In the genomic region with DNA sequence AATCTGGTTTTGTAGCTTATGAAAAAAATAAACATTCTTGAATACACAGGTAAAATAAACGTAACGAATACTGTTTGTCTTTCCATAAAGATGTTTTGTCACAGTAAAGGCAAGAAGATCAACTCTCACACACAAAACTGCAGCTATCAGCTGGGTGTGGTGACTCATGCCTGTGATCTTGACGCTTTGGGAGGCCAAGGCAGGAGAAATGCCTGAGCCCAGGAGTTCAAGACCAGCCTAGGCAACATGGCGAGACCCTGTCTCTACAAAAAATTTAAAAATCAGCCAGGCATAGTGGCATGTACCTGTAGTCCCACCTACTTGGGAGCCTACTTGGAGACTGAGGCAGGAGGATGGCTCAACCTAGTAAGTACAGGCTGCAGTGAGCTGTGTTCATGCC, we compare ENCODE assay signal across 12 cellular contexts. TPM values are rescaled to one million over a fixed set of nuclear protein-coding genes. Genes with fewer than 3 reads are reported as not detected.
DNase-seq lines count a peak whose midpoint lies in the region; ATAC-seq, FAIRE-seq and TF ChIP-seq lines count a peak whose summit lies in the region.
"Had no signal": no experiment of that assay in that cellular context is flagged by ENCODE, and none has a peak within 500 bp of the region (broad histone marks: within the 10 kb centered on the region; RNA-seq: fewer than 3 reads in every experiment).

No MANE protein-coding gene starts in this region.

- H3K9me3 ChIP-seq in A549 (no peaks in the 10 kb centered on the region), gastrocnemius medialis (no peaks in the 10 kb centered on the region)
- H3K9me3 ChIP-seq: esophagus muscularis mucosa, right atrium auricular region had no signal

- no peak for TF ChIP-seq RAD21 in A549 (conservative IDR thresholded peaks at IDR 0.05 in 1 of 2, IDR thresholded peaks at IDR 0.05 in 1 of 2)

- FAIRE-seq in A549 (lab: Jason Lieb, UNC), result no peak

- TF ChIP-seq EP300 in A549 (IDR thresholded peaks at IDR 0.05), result no peak

- POLR2A ChIA-PET in A549 (lab: Yijun Ruan, JAX), result no interaction called here

- TF ChIP-seq POLR2A in A549 (IDR thresholded peaks at IDR 0.05; ENCODE audit: low read length), result no peak
- TF ChIP-seq POLR2A in gastrocnemius medialis (IDR thresholded peaks at IDR 0.05), result no peak

- CTCF ChIA-PET in A549 (lab: Yijun Ruan, JAX), result no interaction called here

- H3K36me3 Mint-ChIP-seq in HFFc6 (ENCODE audit: low read depth), result peaks cover 27% of the 10 kb centered on the region

- H3K27me3 Mint-ChIP-seq in HFFc6 (ENCODE audit: insufficient read depth), result no peaks in the 10 kb centered on the region; the same call in none of the 2 replicates

- H3K4me1 ChIP-seq in A549, result peaks cover 40% of the 10 kb centered on the region
- H3K4me1 ChIP-seq in gastrocnemius medialis, result peaks cover 8 to 52% of the 10 kb centered on the region in 2 donors

- peaks cover 75% of the 10 kb centered on the region for H3K4me1 Mint-ChIP-seq in HFFc6 (ENCODE audit: low read depth)

- peak overlapping the region; percentile 33 to 61; a peak in 4 of 6 replicates for H3K27ac ChIP-seq in A549
- no peak overlapping the region for H3K27ac ChIP-seq in gastrocnemius medialis
- H3K27ac ChIP-seq: esophagus muscularis mucosa had no signal

- TF ChIP-seq CTCF in A549 (IDR thresholded peaks at IDR 0.05) (no peak), HFFc6 (IDR thresholded peaks at IDR 0.05) (no peak), gastrocnemius medialis (IDR thresholded peaks at IDR 0.05 in 4 of 5, conservative IDR thresholded peaks at IDR 0.05 in 1 of 5) (no peak)

- H3K27ac Mint-ChIP-seq in HFFc6, result peak overlapping the region; percentile 45; the same call in 1 of the 2 replicates

- ATAC-seq in A549 (no peak), gastrocnemius medialis (no peak), GM21723 (IDR thresholded peaks at IDR 0.05; ENCODE audit: unreplicated experiment) (no peak), HG03196 (IDR thresholded peaks at IDR 0.05; ENCODE audit: unreplicated experiment) (no peak), HG02610 (IDR thresholded peaks at IDR 0.05; ENCODE audit: unreplicated experiment) (no peak)

- no peaks in the 10 kb centered on the region for H3K27me3 ChIP-seq in gastrocnemius medialis
- H3K27me3 ChIP-seq: esophagus muscularis mucosa, right atrium auricular region had no signal

- intact Hi-C loops in gastrocnemius medialis (cut with DNase I; ENCODE audit: low total_unique reads), result loop anchor here (10.0 kb wide), 1 partner anchor 516 kb away; no protein-coding TSS in a partner anchor

- H3K4me3 ChIP-seq in A549 (no peak overlapping the region), gastrocnemius medialis (no peak overlapping the region)
- H3K4me3 ChIP-seq: esophagus muscularis mucosa, right atrium auricular region had no signal

- H3K9me3 Mint-ChIP-seq in HFFc6, result no peaks in the 10 kb centered on the region

- H3K4me3 Mint-ChIP-seq in HFFc6, result no peak overlapping the region

- 71% methylated on average over 4 of the region's 4 CpGs for WGBS in A549 (ENCODE audit: missing lambda C conversion rate)

- 0 out of 3 replicates have a peak overlapping the region, but pooled peaks have one; percentile 24 for H3K4me2 ChIP-seq in A549

- DNase-seq in A549 (ENCODE audit: low read depth in 1 of 2, low spot score in 1 of 2), result no peak
- DNase-seq in HFFc6, result no peak
- peak; percentile 63 to 64 for DNase-seq in activated T-cell treated with anti-CD3 and anti-CD28 coated beads, Interleukin-2, amount 50 U/mL, for 48 hours
- DNase-seq in iris pigment epithelial cell (ENCODE audit: low read depth), result peak; percentile 71
- no peak for DNase-seq in gastrocnemius medialis
- DNase-seq: GF-D8, NCI-H2029 had no signal

- in situ Hi-C loops in gastrocnemius medialis (cut with MboI; ENCODE audit: low sequenced_read_pairs in 4 of 4), result no loop called here

- H3K36me3 ChIP-seq in gastrocnemius medialis, result no peaks in the 10 kb centered on the region
- H3K36me3 ChIP-seq: esophagus muscularis mucosa, right atrium auricular region had no signal

TF ChIP-seq in A549, 52 proteins besides CTCF, POLR2A, EP300 and RAD21:
- TF ChIP-seq ZC3H11A (IDR thresholded peaks at IDR 0.05) (no peak), FOSL2 (IDR thresholded peaks at IDR 0.05) (no peak), FOSL2 (CRISPR knock-in tag; IDR thresholded peaks at IDR 0.05) (peak; percentile 57)

RNA-seq across cellular contexts. Expression of gene CBLB, which starts 39.6 kb away (rescaled TPM):
- polyA plus RNA-seq in A549 (2011; rRNA removed), result 16.2 and 17.1 TPM in 2 replicates
- polyA plus RNA-seq in A549 (2012; cell fraction: cytosol; rRNA removed), result 2.5 and 2.7 TPM in 2 replicates
- polyA plus RNA-seq in A549 (2012; cell fraction: nucleus; rRNA removed), result 3.6 and 5.1 TPM in 2 replicates
- 4.8 to 7.4 TPM (median 6.8 TPM) in 3 replicates for polyA plus RNA-seq in A549 (2017; fragmentation: RNase III; extraction: RNeasy Plus Mini Kit Qiagen cat#74134 plus additional on column Dnase treatment)
- polyA minus RNA-seq in A549 (2011; rRNA and poly(A)+ RNA removed), result 16.5 and 17.9 TPM in 2 replicates
- total RNA-seq in HFFc6 (2021; fragmentation: NEBNext Ultra II Directional; extraction: Animal tissue kit (Norgen Biotek cat#: 25700)), result 10 to 100 TPM; 17.6 to 22.6 (median 20.6) TPM
- total RNA-seq in gastrocnemius medialis, result 10 to 100 TPM; 14.8 to 46.4 (median 21.6) TPM

Comparison
In these comparisons a context has a peak if more than half of its experiments do, and no peak if none do; other contexts are left out.
1. DNase-seq: peak in activated T-cell treated with anti-CD3 and anti-CD28 coated beads, Interleukin-2, amount 50 U/mL, for 48 hours (2 of 2) and iris pigment epithelial cell (single experiment); none in A549 (0 of 2), HFFc6 (single experiment) and gastrocnemius medialis (0 of 2).
2. H3K27ac ChIP-seq: peak in A549 (2 of 2); none in gastrocnemius medialis (0 of 4).